29 cellular contexts compared by ENCODE assay signal in the genomic region with DNA sequence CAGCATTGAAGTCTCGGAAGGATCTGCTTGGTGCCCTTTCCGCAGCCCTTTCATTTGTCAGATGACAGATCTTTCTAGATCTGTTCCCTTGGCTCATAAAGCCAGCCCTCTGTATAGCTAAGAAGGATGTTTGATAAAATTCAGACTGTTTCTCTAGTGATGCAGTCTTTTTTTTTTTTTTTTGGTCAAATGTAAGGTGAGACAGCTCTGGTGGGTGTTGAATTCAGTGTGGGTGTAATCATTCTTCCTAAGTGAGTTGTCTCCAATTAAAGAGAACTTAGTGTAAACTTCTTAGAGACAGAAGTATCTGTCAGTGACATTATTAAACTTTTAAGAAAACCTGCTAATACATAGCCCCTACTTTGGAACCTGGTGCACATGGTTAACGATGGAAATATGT.
"Had no signal": no experiment of that assay in that cellular context is flagged by ENCODE, and none has a peak within 500 bp of the region (broad histone marks: within the 10 kb centered on the region; RNA-seq: fewer than 3 reads in every experiment).

No MANE protein-coding gene starts in this region.

- H3K4me3 ChIP-seq: body of pancreas, breast epithelium, cardiac muscle cell, colonic mucosa had no signal

- H3K36me3 ChIP-seq: colonic mucosa had no signal

- ATAC-seq: activated CD4-positive, CD25-positive, alpha-beta regulatory T cell treated with anti-CD3 and anti-CD28 coated beads, Interleukin-2, amount 50 U/mL, for 24 hours; activated CD8-positive, alpha-beta T cell treated with anti-CD3 and anti-CD28 coated beads for 36 hours; activated T-cell treated with anti-CD3 and anti-CD28 coated beads, Interleukin-2, amount 50 U/mL, for 4 hours; activated T-helper 17 cell treated with anti-CD3 and anti-CD28 coated beads, Interleukin-2, amount 50 U/mL, for 72 hours; body of pancreas; esophagus mucosa; T-helper 17 cell had no signal

- DNase-seq: activated B cell treated with CpG ODN at 0.5 μM for 24 hours; activated CD4-positive, alpha-beta T cell treated with anti-CD3 and anti-CD28 coated beads for 48 hours; activated CD4-positive, alpha-beta T cell treated with anti-CD3 and anti-CD28 coated beads, Interleukin-2, amount 50 U/mL, for 1 hour; activated CD4-positive, alpha-beta T cell treated with anti-CD3 and anti-CD28 coated beads, Interleukin-2, amount 50 U/mL, for 48 hours; activated CD8-positive, alpha-beta memory T cell treated with anti-CD3 and anti-CD28 coated beads for 24 hours; activated CD8-positive, alpha-beta T cell treated with anti-CD3 and anti-CD28 coated beads for 36 hours; activated effector memory CD4-positive, alpha-beta T cell treated with Interleukin-2 at 50 U/mL for 16 hours; activated gamma-delta T cell treated with Interleukin-2 at 50 U/mL for 16 hours; activated naive CD4-positive, alpha-beta T cell treated with anti-CD3 and anti-CD28 coated beads, Interleukin-2, amount 50 U/mL, for 16 hours; activated naive CD4-positive, alpha-beta T cell treated with Interleukin-2 at 50 U/mL for 16 hours; activated T-cell treated with anti-CD3 and anti-CD28 coated beads, Interleukin-2, amount 50 U/mL, for 4 hours; amniotic stem cell; anterior cingulate cortex; body of pancreas; central memory CD4-positive, alpha-beta T cell; cerebellar nuclear complex; colonic mucosa; effector memory CD4-positive, alpha-beta T cell; endodermal cell; foreskin fibroblast; T-helper 1 cell; T-helper 17 cell; T1000; WERI-Rb-1 had no signal

- H3K27me3 ChIP-seq: body of pancreas, breast epithelium, cardiac muscle cell, colonic mucosa had no signal

- H3K4me1 ChIP-seq: body of pancreas, breast epithelium, colonic mucosa had no signal

- H3K27ac ChIP-seq: body of pancreas, breast epithelium, cardiac muscle cell, colonic mucosa, WERI-Rb-1 had no signal

- H3K9me3 ChIP-seq: body of pancreas, breast epithelium, colonic mucosa had no signal
